ENCODE assay signal across 2 cellular contexts in genomic region chr11:32987851-32988250, GRCh38.
TF ChIP-seq lines count a peak whose summit lies in the region.

No MANE protein-coding gene starts in this region.

TF ChIP-seq in K562, 482 proteins besides CTCF, POLR2A, EP300 and RAD21:
- TF ChIP-seq MYNN (IDR thresholded peaks at IDR 0.05) (no peak), MYNN (CRISPR knock-in tag; IDR thresholded peaks at IDR 0.05) (no peak), SUPT5H (IDR thresholded peaks at IDR 0.05) (no peak), SNAPC5 (CRISPR knock-in tag; IDR thresholded peaks at IDR 0.05) (no peak)
TF ChIP-seq in K562: peak in this region for 0.

TF ChIP-seq in SK-N-SH, 30 proteins besides CTCF, POLR2A, EP300 and RAD21:
- TF ChIP-seq TCF12 (IDR thresholded peaks at IDR 0.05) = no peak
- TF ChIP-seq IRF3 (IDR thresholded peaks at IDR 0.05; ENCODE audit: low read depth, low read length) = no peak
- no peak for TF ChIP-seq POLR2AphosphoS5 (IDR thresholded peaks at IDR 0.05; ENCODE audit: low read depth, low read length)
- TF ChIP-seq YY1 (IDR thresholded peaks at IDR 0.05; ENCODE audit: low read depth) = no peak
- TF ChIP-seq GATA2 (CRISPR knock-in tag; IDR thresholded peaks at IDR 0.05) = no peak
- no peak for TF ChIP-seq MEF2A (IDR thresholded peaks at IDR 0.05; ENCODE audit: borderline replicate concordance, low read depth)
